1 cellular context compared by ENCODE assay signal in genomic region chr5:127705120-127705892, GRCh38.
A peak's percentile ranks its signal among the peaks of the same experiment; 100 is the strongest.
TF ChIP-seq lines count a peak whose summit lies in the region.

No MANE protein-coding gene starts in this region.

TF ChIP-seq in K562, 482 proteins besides CTCF, POLR2A, EP300 and RAD21:
- TF ChIP-seq ZNF384 (IDR thresholded peaks at IDR 0.05; ENCODE audit: low read depth, low read length) = no peak
- peak; percentile 69; the same call in 1 of the 2 replicates for TF ChIP-seq BMI1 (IDR thresholded peaks at IDR 0.05; ENCODE audit: low read length)
- TF ChIP-seq, protein P1, sequence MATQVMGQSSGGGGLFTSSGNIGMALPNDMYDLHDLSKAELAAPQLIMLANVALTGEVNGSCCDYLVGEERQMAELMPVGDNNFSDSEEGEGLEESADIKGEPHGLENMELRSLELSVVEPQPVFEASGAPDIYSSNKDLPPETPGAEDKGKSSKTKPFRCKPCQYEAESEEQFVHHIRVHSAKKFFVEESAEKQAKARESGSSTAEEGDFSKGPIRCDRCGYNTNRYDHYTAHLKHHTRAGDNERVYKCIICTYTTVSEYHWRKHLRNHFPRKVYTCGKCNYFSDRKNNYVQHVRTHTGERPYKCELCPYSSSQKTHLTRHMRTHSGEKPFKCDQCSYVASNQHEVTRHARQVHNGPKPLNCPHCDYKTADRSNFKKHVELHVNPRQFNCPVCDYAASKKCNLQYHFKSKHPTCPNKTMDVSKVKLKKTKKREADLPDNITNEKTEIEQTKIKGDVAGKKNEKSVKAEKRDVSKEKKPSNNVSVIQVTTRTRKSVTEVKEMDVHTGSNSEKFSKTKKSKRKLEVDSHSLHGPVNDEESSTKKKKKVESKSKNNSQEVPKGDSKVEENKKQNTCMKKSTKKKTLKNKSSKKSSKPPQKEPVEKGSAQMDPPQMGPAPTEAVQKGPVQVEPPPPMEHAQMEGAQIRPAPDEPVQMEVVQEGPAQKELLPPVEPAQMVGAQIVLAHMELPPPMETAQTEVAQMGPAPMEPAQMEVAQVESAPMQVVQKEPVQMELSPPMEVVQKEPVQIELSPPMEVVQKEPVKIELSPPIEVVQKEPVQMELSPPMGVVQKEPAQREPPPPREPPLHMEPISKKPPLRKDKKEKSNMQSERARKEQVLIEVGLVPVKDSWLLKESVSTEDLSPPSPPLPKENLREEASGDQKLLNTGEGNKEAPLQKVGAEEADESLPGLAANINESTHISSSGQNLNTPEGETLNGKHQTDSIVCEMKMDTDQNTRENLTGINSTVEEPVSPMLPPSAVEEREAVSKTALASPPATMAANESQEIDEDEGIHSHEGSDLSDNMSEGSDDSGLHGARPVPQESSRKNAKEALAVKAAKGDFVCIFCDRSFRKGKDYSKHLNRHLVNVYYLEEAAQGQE (CRISPR knock-in tag; IDR thresholded peaks at IDR 0.05; ENCODE audit: low read depth) = no peak
- no peak for TF ChIP-seq L3MBTL2 (IDR thresholded peaks at IDR 0.05)
- no peak for TF ChIP-seq ZNF239 (CRISPR knock-in tag; IDR thresholded peaks at IDR 0.05)
- no peak for TF ChIP-seq ZNF121 (CRISPR knock-in tag; conservative IDR thresholded peaks at IDR 0.05)
- TF ChIP-seq RFX1 (IDR thresholded peaks at IDR 0.05) = peak; percentile 97
- TF ChIP-seq DLX4 (CRISPR knock-in tag; IDR thresholded peaks at IDR 0.05) = no peak
- peak; percentile 65; the same call in 1 of the 2 replicates for TF ChIP-seq FOXJ3 (CRISPR knock-in tag; IDR thresholded peaks at IDR 0.05)
- TF ChIP-seq ZEB2 (IDR thresholded peaks at IDR 0.05) = no peak
- no peak for TF ChIP-seq ZNF57 (CRISPR knock-in tag; IDR thresholded peaks at IDR 0.05)
- no peak for TF ChIP-seq POU5F1 (IDR thresholded peaks at IDR 0.05; ENCODE audit: borderline replicate concordance, low read depth, low read length, partially characterized antibody)
- TF ChIP-seq CSDE1 (IDR thresholded peaks at IDR 0.05) = peak in 1 of 2 experiments; percentile 70; a peak in 2 of 4 replicates
- TF ChIP-seq NR2C2 (CRISPR knock-in tag; IDR thresholded peaks at IDR 0.05) = no peak
- TF ChIP-seq NR2C2 (tag; IDR thresholded peaks at IDR 0.05) = peak; percentile 26; the same call in 1 of the 2 replicates
- TF ChIP-seq, protein P2, sequence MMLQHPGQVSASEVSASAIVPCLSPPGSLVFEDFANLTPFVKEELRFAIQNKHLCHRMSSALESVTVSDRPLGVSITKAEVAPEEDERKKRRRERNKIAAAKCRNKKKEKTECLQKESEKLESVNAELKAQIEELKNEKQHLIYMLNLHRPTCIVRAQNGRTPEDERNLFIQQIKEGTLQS (IDR thresholded peaks at IDR 0.05) = peak; percentile 65
- TF ChIP-seq, protein P2 (CRISPR knock-in tag; conservative IDR thresholded peaks at IDR 0.05) = no peak
- TF ChIP-seq MAFF (IDR thresholded peaks at IDR 0.05; ENCODE audit: low read length) = 0 out of 2 replicates have a peak, but pooled peaks have one; percentile 1
- peak; percentile 92 for TF ChIP-seq FOXJ2 (tag; IDR thresholded peaks at IDR 0.05)
- TF ChIP-seq ZNF354B (CRISPR knock-in tag; IDR thresholded peaks at IDR 0.05) = no peak
- peak; percentile 46; the same call in 1 of the 2 replicates for TF ChIP-seq JUND (IDR thresholded peaks at IDR 0.05; ENCODE audit: borderline replicate concordance, low read depth, low read length)
- peak; percentile 67; the same call in 2 of the 3 replicates for TF ChIP-seq JUND (tag; IDR thresholded peaks at IDR 0.05; ENCODE audit: borderline replicate concordance, low read depth, low read length)
